Comparison of ENCODE assay signal across 34 cellular contexts in genomic region chrY:8358161-8358560, GRCh38.
"Had no signal": no experiment of that assay in that cellular context is flagged by ENCODE, and none has a peak within 500 bp of the region (broad histone marks: within the 10 kb centered on the region; RNA-seq: fewer than 3 reads in every experiment).

No MANE protein-coding gene starts in this region.

- DNase-seq: Karpas-422, Kasumi-1, KG1, MG63, MM.1S, MV-4-11, NCI-H1048, NCI-H1092, NCI-H1092 treated with DMSO at 0.1 percent for 48 hours, NCI-H1105, NCI-H1105 treated with DMSO at 0.1 percent for 48 hours, NCI-H1417, NCI-H1417 treated with DMSO at 0.1 percent for 48 hours, NCI-H1436, NCI-H1436 treated with DMSO at 0.1 percent for 48 hours, NCI-H146, NCI-H1694, NCI-H1694 treated with DMSO at 0.1 percent for 48 hours, NCI-H187, NCI-H187 treated with DMSO at 0.1 percent for 48 hours, NCI-H1930, NCI-H2029, NCI-H2029 treated with DMSO at 0.1 percent for 48 hours, NCI-H2081, NCI-H2081 treated with DMSO at 0.1 percent for 48 hours, NCI-H2107, NCI-H2171, NCI-H2171 treated with DMSO at 0.1 percent for 48 hours, NCI-H2227 treated with DMSO at 0.1 percent for 48 hours, NCI-H226, NCI-H345, NCI-H446, NCI-H446 treated with DMSO at 0.1 percent for 48 hours, NCI-H510A had no signal
